ENCODE assay signal across 26 cellular contexts in genomic region chr3:45616158-45616557, GRCh38. TPM values are rescaled to one million over a fixed set of nuclear protein-coding genes. Genes with fewer than 3 reads are reported as not detected.
DNase-seq lines count a peak whose midpoint lies in the region; ATAC-seq, FAIRE-seq and TF ChIP-seq lines count a peak whose summit lies in the region.
"Had no signal": no experiment of that assay in that cellular context is flagged by ENCODE, and none has a peak within 500 bp of the region (broad histone marks: within the 10 kb centered on the region; RNA-seq: fewer than 3 reads in every experiment).

No MANE protein-coding gene starts in this region.

- 39% methylated on average over 3 of the region's 3 CpGs for WGBS in A549 (ENCODE audit: missing lambda C conversion rate)
- WGBS in IMR-90 (ENCODE audit: extremely low coverage in 2 of 2, insufficient read length in 1 of 2), 2 experiments: no CpG with 5 or more reads among the region's 3 CpGs

- H2BK15ac ChIP-seq in IMR-90 (ENCODE audit: low read depth, low read length): no peak overlapping the region

- peaks cover 61 to 72% of the 10 kb centered on the region in 2 experiments for H3K79me1 ChIP-seq in IMR-90 (ENCODE audit: low read depth in 1 of 2, low read length in 2 of 2)

- H3K4me1 Mint-ChIP-seq in osteocyte (ENCODE audit: unreplicated experiment) (peaks cover 48% of the 10 kb centered on the region), WTC11 (peaks cover 20% of the 10 kb centered on the region)
- H3K4me1 Mint-ChIP-seq in CD4-positive, alpha-beta memory T cell: peaks cover 13 to 33% (median 21%) of the 10 kb centered on the region in 4 donors

- intact Hi-C loops in IMR-90 (cut with micrococcal nuclease): no loop called here
- intact Hi-C loops in CD4-positive, alpha-beta memory T cell (cut with micrococcal nuclease): no loop called here

- H3K4me3 Mint-ChIP-seq in osteocyte (ENCODE audit: unreplicated experiment) (no peak overlapping the region), WTC11 (no peak overlapping the region)
- no peak overlapping the region for H3K4me3 Mint-ChIP-seq in CD4-positive, alpha-beta memory T cell
- H3K4me3 Mint-ChIP-seq: activated naive CD8-positive, alpha-beta T cell treated with anti-CD3 and anti-CD28 coated beads, Interleukin-2, amount 50 U/mL, for 24 hours; GM23338 had no signal

- DNase-seq in A549 (ENCODE audit: low read depth in 1 of 2, low spot score in 1 of 2): no peak
- DNase-seq in IMR-90: no peak
- peak; percentile 30 for DNase-seq in globus pallidus (ENCODE audit: low spot score)
- DNase-seq in osteocyte (ENCODE audit: extremely low spot score, unreplicated experiment): no peak
- DNase-seq in WTC11 (ENCODE audit: low spot score): no peak
- DNase-seq in HPDE6-E6E7 (ENCODE audit: extremely low spot score): no peak
- no peak for DNase-seq in NCI-H69 (lab: John Stamatoyannopoulos, UW)
- DNase-seq in CD4-positive, alpha-beta memory T cell: no peak
- DNase-seq: activated CD4-positive, CD25-positive, alpha-beta regulatory T cell treated with anti-CD3 and anti-CD28 coated beads, Interleukin-2, amount 50 U/mL, for 72 hours; activated CD8-positive, alpha-beta memory T cell treated with anti-CD3 and anti-CD28 coated beads for 24 hours; activated gamma-delta T cell; activated naive CD8-positive, alpha-beta T cell treated with anti-CD3 and anti-CD28 coated beads, Interleukin-2, amount 50 U/mL, for 24 hours; activated T-cell treated with anti-CD3 and anti-CD28 coated beads, Interleukin-2, amount 50 U/mL, for 1 hour; DMS 273 treated with DMSO at 0.1 percent for 48 hours; effector CD8-positive, alpha-beta T cell; erythroblast; foreskin fibroblast; MV-4-11; NCI-H510A treated with DMSO at 0.1 percent for 48 hours; NK-92 treated with Interleukin-12 subunit alpha and Interleukin-12 subunit beta, amount 100 ng/mL, for 24 hours; Peyer's patch; SJCRH30; stimulated activated CD4-positive, alpha-beta T cell treated with anti-CD3 and anti-CD28 coated beads, Interleukin-4, amount 100 ng/mL, for 1 hour; stimulated activated naive CD4-positive, alpha-beta T cell treated with Interleukin-2 at 50 U/mL for 16 hours had no signal

- H4K8ac ChIP-seq in IMR-90 (ENCODE audit: low read depth in 2 of 2, low read length in 2 of 2): no peak overlapping the region

- TF ChIP-seq CTCF in A549 (IDR thresholded peaks at IDR 0.05) (no peak), IMR-90 (conservative IDR thresholded peaks at IDR 0.05; ENCODE audit: low read depth, low read length) (no peak), osteocyte (IDR thresholded peaks at IDR 0.05) (no peak), WTC11 (IDR thresholded peaks at IDR 0.05) (no peak)

- no peak overlapping the region for H4K5ac ChIP-seq in IMR-90 (ENCODE audit: low read depth, low read length)

- H2BK120ac ChIP-seq in IMR-90 (ENCODE audit: low read depth, low read length): no peak overlapping the region

- FAIRE-seq in A549 (lab: Jason Lieb, UNC): no peak

- H3K27ac Mint-ChIP-seq in osteocyte (ENCODE audit: unreplicated experiment) (peak overlapping the region; percentile 73), WTC11 (no peak overlapping the region; the same call in 1 of the 2 replicates)
- H3K27ac Mint-ChIP-seq in CD4-positive, alpha-beta memory T cell: peak overlapping the region in 1 of 7 donors; percentile 78
- H3K27ac Mint-ChIP-seq: activated naive CD8-positive, alpha-beta T cell treated with anti-CD3 and anti-CD28 coated beads, Interleukin-2, amount 50 U/mL, for 24 hours; GM23338 had no signal

- H2AK5ac ChIP-seq in IMR-90 (ENCODE audit: low read depth, low read length): no peak overlapping the region

- no peak overlapping the region for H2AK9ac ChIP-seq in IMR-90 (replicated peaks; ENCODE audit: low read depth, low read length, poor library complexity)

- BruUV-seq in IMR-90 (replicated peaks; lab: Mats Ljungman, UMichigan): no TSS peak

- ATAC-seq in A549: no peak
- no peak for ATAC-seq in IMR-90 (ENCODE audit: low read depth)
- ATAC-seq in WTC11: no peak
- ATAC-seq: activated naive CD8-positive, alpha-beta T cell treated with anti-CD3 and anti-CD28 coated beads, Interleukin-2, amount 50 U/mL, for 24 hours; GM23338 had no signal

- TF ChIP-seq RAD21 in A549 (conservative IDR thresholded peaks at IDR 0.05 in 1 of 2, IDR thresholded peaks at IDR 0.05 in 1 of 2) (no peak), IMR-90 (IDR thresholded peaks at IDR 0.05; ENCODE audit: low read length) (no peak)

- peaks cover 14% of the 10 kb centered on the region for H3K9me1 ChIP-seq in IMR-90 (ENCODE audit: insufficient read depth, low read length)

- no peaks in the 10 kb centered on the region for H3K9me3 ChIP-seq in A549
- no peaks in the 10 kb centered on the region for H3K9me3 ChIP-seq in IMR-90 (ENCODE audit: control insufficient read depth, insufficient read depth, low read length)
- no peaks in the 10 kb centered on the region for H3K9me3 ChIP-seq in CD4-positive, alpha-beta memory T cell (ENCODE audit: control insufficient read depth in 1 of 2, low read length in 2 of 2)
- H3K9me3 ChIP-seq: neutrophil, Peyer's patch, SJCRH30 had no signal

- H3K56ac ChIP-seq in IMR-90 (ENCODE audit: extremely low read depth, insufficient read depth, low read length): no peak overlapping the region

- H4K91ac ChIP-seq in IMR-90 (ENCODE audit: insufficient read depth, low read depth, low read length): no peak overlapping the region

- H3K4me1 ChIP-seq in A549 (peaks cover 96% of the 10 kb centered on the region), IMR-90 (ENCODE audit: control insufficient read depth, insufficient read depth, low read length) (peaks cover 21% of the 10 kb centered on the region)
- peaks cover 13% of the 10 kb centered on the region for H3K4me1 ChIP-seq in CD4-positive, alpha-beta memory T cell (ENCODE audit: insufficient read depth, low read length)

- no peaks in the 10 kb centered on the region for H3K27me3 ChIP-seq in IMR-90 (ENCODE audit: control insufficient read depth, insufficient read depth, low read length)
- H3K27me3 ChIP-seq in CD4-positive, alpha-beta memory T cell (ENCODE audit: insufficient read depth, low read length): no peaks in the 10 kb centered on the region
- H3K27me3 ChIP-seq: neutrophil, Peyer's patch, SJCRH30 had no signal

- CTCF ChIA-PET in A549 (lab: Yijun Ruan, JAX): interaction anchor here (0.7 to 1.0 kb wide), 2 partner anchors 40 to 69 kb away, joined by 3 to 4 read pairs; no protein-coding TSS in a partner anchor
- CTCF ChIA-PET in IMR-90 (lab: Yijun Ruan, JAX): interaction anchor here (0.6 kb wide), 2 partner anchors 444 to 661 kb away, joined by 3 to 5 read pairs; no protein-coding TSS in a partner anchor
- CTCF ChIA-PET in WTC11 (lab: Charles Lee): no interaction called here
- CTCF ChIA-PET in CD4-positive, alpha-beta memory T cell (lab: Charles Lee; ENCODE audit: partially characterized antibody): no interaction called here

- POLR2A ChIA-PET in A549 (lab: Yijun Ruan, JAX): no interaction called here
- POLR2A ChIA-PET in IMR-90 (lab: Charles Lee; ENCODE audit: unreplicated experiment): no interaction called here
- POLR2A ChIA-PET in WTC11 (lab: Charles Lee): interaction anchor here (1.3 kb wide), 1 partner anchor 11 kb away, joined by 3 read pairs; no protein-coding TSS in a partner anchor
- POLR2A ChIA-PET in CD4-positive, alpha-beta memory T cell (lab: Charles Lee; ENCODE audit: partially characterized antibody): no interaction called here

- TF ChIP-seq EP300 in A549 (IDR thresholded peaks at IDR 0.05): no peak

- H3K4me3 ChIP-seq in A549 (no peak overlapping the region), IMR-90 (ENCODE audit: insufficient read depth, low read depth, low read length) (no peak overlapping the region)
- no peak overlapping the region for H3K4me3 ChIP-seq in CD4-positive, alpha-beta memory T cell (ENCODE audit: low read length in 2 of 2)
- H3K4me3 ChIP-seq: GM23338, Peyer's patch, SJCRH30 had no signal

- in situ Hi-C loops in IMR-90 (cut with MboI; ENCODE audit: low sequenced_read_pairs): no loop called here

- peaks cover 3% of the 10 kb centered on the region for H3K36me3 ChIP-seq in IMR-90 (ENCODE audit: control insufficient read depth, insufficient read depth, low read length)
- H3K36me3 ChIP-seq in CD4-positive, alpha-beta memory T cell (ENCODE audit: insufficient read depth, low read length): no peaks in the 10 kb centered on the region
- H3K36me3 ChIP-seq: neutrophil, Peyer's patch, SJCRH30 had no signal

- H2BK5ac ChIP-seq in IMR-90 (ENCODE audit: low read depth, low read length, poor library complexity, severe bottlenecking): no peak overlapping the region

- H4K20me1 ChIP-seq in IMR-90 (ENCODE audit: insufficient read depth, low read length): peaks cover 81% of the 10 kb centered on the region

- no peak overlapping the region for H3K18ac ChIP-seq in IMR-90 (ENCODE audit: low read depth, low read length)

- no peak overlapping the region for H3K9ac ChIP-seq in IMR-90 (ENCODE audit: low read depth, low read length)

- no peak overlapping the region for H3K23ac ChIP-seq in IMR-90 (ENCODE audit: low read depth, low read length)

- H3K27ac ChIP-seq in A549 (peak overlapping the region; percentile 89 to 94), IMR-90 (ENCODE audit: insufficient read depth, low read length) (no peak overlapping the region)
- no peak overlapping the region for H3K27ac ChIP-seq in CD4-positive, alpha-beta memory T cell (ENCODE audit: low read depth, low read length)
- H3K27ac ChIP-seq: neutrophil, Peyer's patch, SJCRH30 had no signal

- H2AFZ ChIP-seq in IMR-90 (replicated peaks; ENCODE audit: low read length, poor library complexity): no peak overlapping the region
- H2AFZ ChIP-seq: GM23338 had no signal

- peak overlapping the region; percentile 88 for H3K4me2 ChIP-seq in A549
- H3K4me2 ChIP-seq in IMR-90 (ENCODE audit: low read depth, low read length): no peak overlapping the region
- H3K4me2 ChIP-seq: GM23338 had no signal

- H2BK20ac ChIP-seq in IMR-90 (ENCODE audit: low read depth, low read length): no peak overlapping the region

- H3K9me3 Mint-ChIP-seq in osteocyte (ENCODE audit: unreplicated experiment): no peaks in the 10 kb centered on the region
- no peaks in the 10 kb centered on the region for H3K9me3 Mint-ChIP-seq in WTC11
- H3K9me3 Mint-ChIP-seq in CD4-positive, alpha-beta memory T cell: no peaks in the 10 kb centered on the region
- H3K9me3 Mint-ChIP-seq: activated naive CD8-positive, alpha-beta T cell treated with anti-CD3 and anti-CD28 coated beads, Interleukin-2, amount 50 U/mL, for 24 hours; GM23338 had no signal

- H3K4ac ChIP-seq in IMR-90 (ENCODE audit: low read depth, low read length): no peak overlapping the region

- H3K27me3 Mint-ChIP-seq in osteocyte (ENCODE audit: unreplicated experiment) (no peaks in the 10 kb centered on the region), WTC11 (ENCODE audit: low read depth) (no peaks in the 10 kb centered on the region)
- H3K27me3 Mint-ChIP-seq in CD4-positive, alpha-beta memory T cell: no peaks in the 10 kb centered on the region
- H3K27me3 Mint-ChIP-seq: activated naive CD8-positive, alpha-beta T cell treated with anti-CD3 and anti-CD28 coated beads, Interleukin-2, amount 50 U/mL, for 24 hours had no signal

- no peak for TF ChIP-seq POLR2A in A549 (IDR thresholded peaks at IDR 0.05; ENCODE audit: low read length)
- TF ChIP-seq POLR2A in IMR-90 (IDR thresholded peaks at IDR 0.05; ENCODE audit: low read depth, low read length): no peak

- dilution Hi-C loops in IMR-90 (cut with HindIII; ENCODE audit: low sequenced_read_pairs, unreplicated experiment): no loop called here

- H3K36me3 Mint-ChIP-seq in osteocyte (ENCODE audit: unreplicated experiment): no peaks in the 10 kb centered on the region
- no peaks in the 10 kb centered on the region for H3K36me3 Mint-ChIP-seq in WTC11
- H3K36me3 Mint-ChIP-seq in CD4-positive, alpha-beta memory T cell: peaks cover 27 to 51% of the 10 kb centered on the region in 2 donors

- 0 out of 2 replicates have a peak overlapping the region, but pooled peaks have one; percentile 26 for H3K14ac ChIP-seq in IMR-90 (replicated peaks; ENCODE audit: low read depth, low read length)

RNA-seq across cellular contexts. Expression of gene LIMD1, which starts 21.6 kb away (rescaled TPM):
- 30.7 and 38.6 TPM in 2 replicates for polyA plus RNA-seq in A549 (2011; rRNA removed)
- 14.9 and 20.0 TPM in 2 replicates for polyA plus RNA-seq in A549 (2012; cell fraction: cytosol; rRNA removed)
- polyA plus RNA-seq in A549 (2012; cell fraction: nucleus; rRNA removed): 48.7 and 51.2 TPM in 2 replicates
- polyA plus RNA-seq in A549 (2017; fragmentation: RNase III; extraction: RNeasy Plus Mini Kit Qiagen cat#74134 plus additional on column Dnase treatment): 17.4 to 18.8 TPM (median 18.8 TPM) in 3 replicates
- polyA minus RNA-seq in A549 (2011; rRNA and poly(A)+ RNA removed): 95.4 and 109 TPM in 2 replicates
- 21.5 and 22.5 TPM in 2 replicates for total RNA-seq in IMR-90 (2012; rRNA removed)
- 20.5 and 20.9 TPM in 2 replicates for polyA plus RNA-seq in IMR-90 (2012; rRNA removed)
- polyA plus RNA-seq in IMR-90 (2012; cell fraction: cytosol; rRNA removed): 12.3 and 13.9 TPM in 2 replicates
- 52.7 and 53.0 TPM in 2 replicates for polyA plus RNA-seq in IMR-90 (2012; cell fraction: nucleus; rRNA removed; ENCODE audit: low replicate concordance)
- total RNA-seq in osteocyte: 28.3 and 33.8 TPM in 2 replicates
- total RNA-seq in WTC11 (2021): 35.6 to 41.7 TPM (median 36.5 TPM) in 3 replicates
- 10 to 100 TPM; 29.1 to 34.0 TPM for total RNA-seq in CD4-positive, alpha-beta memory T cell
- polyA plus RNA-seq in CD4-positive, alpha-beta memory T cell: 1 to 10 TPM; 2.6 to 7.5 TPM

Comparison
In these comparisons a context has a peak if more than half of its experiments do, and no peak if none do; other contexts are left out.
1. H3K27ac ChIP-seq: peak in A549 (2 of 2); none in IMR-90 (single experiment) and CD4-positive, alpha-beta memory T cell (single experiment).
2. CTCF ChIA-PET loops: an anchor here in A549 (0.7 to 1.0 kb wide) and IMR-90 (0.6 kb wide); none called in WTC11 and CD4-positive, alpha-beta memory T cell.